8 cellular contexts compared by ENCODE assay signal in the genomic region with DNA sequence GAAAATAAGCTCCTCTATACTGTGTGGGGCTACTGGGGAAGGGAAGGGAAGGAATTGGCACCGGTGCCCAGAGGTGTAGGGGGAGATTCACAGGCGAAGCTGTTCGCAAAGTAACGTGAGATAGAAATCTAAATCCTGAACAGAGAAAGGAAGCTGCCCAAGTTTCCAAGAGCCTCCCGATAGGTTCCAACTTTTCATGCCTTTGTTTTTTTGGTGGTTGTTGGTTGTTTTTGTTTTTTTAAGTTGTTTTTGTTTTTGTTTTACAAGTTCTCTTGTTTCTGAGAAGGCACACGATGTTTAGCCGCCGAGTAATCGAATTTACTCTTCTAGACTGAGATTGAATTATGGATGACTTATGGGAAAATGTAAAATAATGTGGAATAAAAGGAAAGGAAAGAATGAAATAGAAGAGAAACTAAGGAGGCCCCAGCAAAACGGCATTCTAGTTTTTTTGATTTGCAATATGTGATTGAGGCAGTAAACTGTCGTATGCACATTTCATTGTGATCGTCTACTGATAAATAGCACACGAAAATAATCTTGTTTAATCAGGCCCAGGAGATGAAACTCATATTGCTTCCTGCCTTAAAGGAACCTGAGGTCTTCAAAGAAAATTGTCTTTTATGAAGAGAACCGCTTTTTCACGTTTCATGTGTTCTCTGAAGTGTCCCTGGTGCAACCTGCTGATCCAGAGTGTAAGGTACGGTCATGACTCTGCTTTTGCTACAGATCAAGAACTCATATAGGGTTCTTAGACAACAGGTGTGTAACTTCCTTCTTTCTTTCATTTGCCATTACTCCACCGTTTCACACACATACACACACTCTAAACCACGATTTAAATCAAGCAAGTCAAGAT. TPM values are rescaled to one million over a fixed set of nuclear protein-coding genes. Genes with fewer than 3 reads are reported as not detected.
DNase-seq lines count a peak whose midpoint lies in the region; ATAC-seq and TF ChIP-seq lines count a peak whose summit lies in the region.

No MANE protein-coding gene starts in this region.

- peak; percentile 42 for DNase-seq in NCI-H345 treated with DMSO at 0.1 percent for 48 hours (lab: John Stamatoyannopoulos, UW; ENCODE audit: unreplicated experiment)
- peak; percentile 53 for DNase-seq in colonic mucosa
- DNase-seq in EL, result no peak

- peak overlapping the region; percentile 43 for H3K4me3 ChIP-seq in GM12875 (ENCODE audit: low read depth, low read length)
- peak overlapping the region; percentile 37 for H3K4me3 ChIP-seq in colonic mucosa
- no peak overlapping the region for H3K4me3 ChIP-seq in mucosa of stomach (ENCODE audit: low read length)

- no peaks in the 10 kb centered on the region for H3K4me1 ChIP-seq in colonic mucosa
- peaks cover 14% of the 10 kb centered on the region for H3K4me1 ChIP-seq in mucosa of stomach (ENCODE audit: control insufficient read depth, insufficient read depth, low read length)

- peak overlapping the region; percentile 86 for H3K27ac ChIP-seq in colonic mucosa

- H3K9me3 ChIP-seq in colonic mucosa, result no peaks in the 10 kb centered on the region
- no peaks in the 10 kb centered on the region for H3K9me3 ChIP-seq in mucosa of stomach (ENCODE audit: control insufficient read depth, low read length)

- H3K9ac ChIP-seq in colonic mucosa (ENCODE audit: low read depth in 2 of 2, low read length in 2 of 2) (peak overlapping the region; percentile 86 to 89), mucosa of stomach (ENCODE audit: low read length) (peak overlapping the region; percentile 82)

- ATAC-seq in GM21619 (IDR thresholded peaks at IDR 0.05; ENCODE audit: unreplicated experiment) (no peak), HG03565 (IDR thresholded peaks at IDR 0.05; ENCODE audit: unreplicated experiment) (no peak), HG02981 (IDR thresholded peaks at IDR 0.05; ENCODE audit: unreplicated experiment) (no peak)

- TF ChIP-seq CTCF in GM12875 (IDR thresholded peaks at IDR 0.05; ENCODE audit: borderline replicate concordance, insufficient read depth, low read depth, low read length), result no peak
- no peak for TF ChIP-seq CTCF in colonic mucosa (IDR thresholded peaks at IDR 0.05)

- H3K27me3 ChIP-seq in colonic mucosa (no peaks in the 10 kb centered on the region), mucosa of stomach (ENCODE audit: control insufficient read depth, insufficient read depth, low read length) (no peaks in the 10 kb centered on the region)

- intact Hi-C loops in colonic mucosa (cut with DNase I), result loop anchor here (5.0 to 10.0 kb wide), 5 partner anchors 56 to 858 kb away; partner anchors contain the start of gene VPS13A

- H3K36me3 ChIP-seq in colonic mucosa (no peaks in the 10 kb centered on the region), mucosa of stomach (ENCODE audit: control insufficient read depth, insufficient read depth, low read length) (no peaks in the 10 kb centered on the region)

RNA-seq across cellular contexts. Expression of gene GNAQ, which starts 1.2 kb away (rescaled TPM):
- 100 to 1,000 TPM in 1 of 2 donors, 10 to 100 TPM in 1; 75.6 to 105 TPM for total RNA-seq in colonic mucosa
